Comparison of ENCODE assay signal across 9 cellular contexts in genomic region chr1:91730781-91731732, GRCh38.
DNase-seq lines count a peak whose midpoint lies in the region; ATAC-seq and TF ChIP-seq lines count a peak whose summit lies in the region.
"Had no signal": no experiment of that assay in that cellular context is flagged by ENCODE, and none has a peak within 500 bp of the region (broad histone marks: within the 10 kb centered on the region; RNA-seq: fewer than 3 reads in every experiment).

No MANE protein-coding gene starts in this region.

- intact Hi-C loops in MCF 10A (cut with micrococcal nuclease): loop anchor here (1.0 to 5.0 kb wide), 5 partner anchors 71 to 200 kb away; no protein-coding TSS in a partner anchor

- peaks cover 74% of the 10 kb centered on the region for H3K36me3 Mint-ChIP-seq in MCF 10A (ENCODE audit: insufficient read depth, unreplicated experiment)
- peaks cover 7 to 19% (median 18%) of the 10 kb centered on the region in 3 donors for H3K36me3 Mint-ChIP-seq in naive thymus-derived CD8-positive, alpha-beta T cell

- no peak for TF ChIP-seq CTCF in MCF 10A (IDR thresholded peaks at IDR 0.05; ENCODE audit: unreplicated experiment)

- no peak overlapping the region for H3K27ac ChIP-seq in BLaER1

- H3K27me3 Mint-ChIP-seq in MCF 10A (ENCODE audit: insufficient read depth, unreplicated experiment): no peaks in the 10 kb centered on the region
- H3K27me3 Mint-ChIP-seq in naive thymus-derived CD8-positive, alpha-beta T cell: peaks cover 0 to 2% (median 0%) of the 10 kb centered on the region in 5 donors

- H3K9me3 Mint-ChIP-seq in MCF 10A (ENCODE audit: unreplicated experiment): no peaks in the 10 kb centered on the region
- H3K9me3 Mint-ChIP-seq in naive thymus-derived CD8-positive, alpha-beta T cell: no peaks in the 10 kb centered on the region

- peaks cover 43% of the 10 kb centered on the region for H3K4me1 Mint-ChIP-seq in MCF 10A (ENCODE audit: insufficient read depth, unreplicated experiment)
- H3K4me1 Mint-ChIP-seq in naive thymus-derived CD8-positive, alpha-beta T cell: peaks cover 12 to 46% (median 29%) of the 10 kb centered on the region in 4 donors

- peak in 1 of 2 donors; percentile 9 for ATAC-seq in naive thymus-derived CD8-positive, alpha-beta T cell
- no peak for ATAC-seq in HG03025 (IDR thresholded peaks at IDR 0.05; ENCODE audit: low FRiP score, unreplicated experiment)

- no peaks in the 10 kb centered on the region for H3K27me3 ChIP-seq in BLaER1
- H3K27me3 ChIP-seq: tibial artery had no signal

- no TSS peak for BruUV-seq in MCF 10A (replicated peaks; lab: Mats Ljungman, UMichigan)

- H4K20me1 ChIP-seq in BLaER1: no peaks in the 10 kb centered on the region

- H3K9ac ChIP-seq in BLaER1: peak overlapping the region; percentile 37; the same call in 1 of the 2 replicates

- peak overlapping the region; percentile 79 for H3K27ac Mint-ChIP-seq in MCF 10A (ENCODE audit: low read depth, unreplicated experiment)
- peak overlapping the region in 8 of 10 donors; percentile 22 to 91 (median 69) for H3K27ac Mint-ChIP-seq in naive thymus-derived CD8-positive, alpha-beta T cell

- POLR2A ChIA-PET in MCF 10A (lab: Yijun Ruan, JAX): interaction anchor here (0.7 to 3.8 kb wide), 22 partner anchors 12 to 230 kb away, joined by 3 to 35 read pairs (median 5); partner anchors contain the start of genes CDC7 and TGFBR3
- POLR2A ChIA-PET in naive thymus-derived CD8-positive, alpha-beta T cell (lab: Charles Lee): no interaction called here

- H3K4me3 Mint-ChIP-seq in MCF 10A (ENCODE audit: unreplicated experiment): peak overlapping the region; percentile 45
- H3K4me3 Mint-ChIP-seq in naive thymus-derived CD8-positive, alpha-beta T cell: peak overlapping the region in 8 of 10 donors; percentile 20 to 84 (median 65)

- no peaks in the 10 kb centered on the region for H3K9me3 ChIP-seq in BLaER1
- H3K9me3 ChIP-seq: tibial artery had no signal

- peak overlapping the region; percentile 87 for H3K4me2 ChIP-seq in BLaER1

- no peaks in the 10 kb centered on the region for H3K36me3 ChIP-seq in BLaER1

- peak; percentile 62 for DNase-seq in Jurkat, Clone E6-1 (ENCODE audit: low read depth, low spot score)
- peak; percentile 95 for DNase-seq in MCF 10A (ENCODE audit: unreplicated experiment)
- DNase-seq in naive thymus-derived CD8-positive, alpha-beta T cell: no peak
- no peak for DNase-seq in DMS79 treated with DMSO at 0.1 percent for 48 hours (lab: John Stamatoyannopoulos, UW)
- no peak for DNase-seq in activated CD4-positive, CD25-positive, alpha-beta regulatory T cell treated with anti-CD3 and anti-CD28 coated beads, Interleukin-2, amount 50 U/mL, for 72 hours
- DNase-seq in islet precursor cell: no peak

- no peak overlapping the region; the same call in 1 of the 2 replicates for H3K4me3 ChIP-seq in BLaER1
- no peak overlapping the region for H3K4me3 ChIP-seq in Jurkat, Clone E6-1 (ENCODE audit: low read length)
- H3K4me3 ChIP-seq: tibial artery had no signal

- CTCF ChIA-PET in MCF 10A (lab: Yijun Ruan, JAX): interaction anchor here (0.7 to 3.6 kb wide), 4 partner anchors 149 to 201 kb away, joined by 3 to 17 read pairs (median 7); no protein-coding TSS in a partner anchor

- H3K4me1 ChIP-seq in BLaER1: peaks cover 50% of the 10 kb centered on the region

Comparison
In these comparisons a context has a peak if more than half of its experiments do, and no peak if none do; other contexts are left out.
1. DNase-seq: peak in Jurkat, Clone E6-1 (single experiment) and MCF 10A (single experiment); none in naive thymus-derived CD8-positive, alpha-beta T cell (0 of 10), DMS79 treated with DMSO at 0.1 percent for 48 hours (single experiment), activated CD4-positive, CD25-positive, alpha-beta regulatory T cell treated with anti-CD3 and anti-CD28 coated beads, Interleukin-2, amount 50 U/mL, for 72 hours (single experiment) and islet precursor cell (single experiment).